ENCODE assay signal across 10 cellular contexts in genomic region chr9:93059960-93060591, GRCh38. TPM values are rescaled to one million over a fixed set of nuclear protein-coding genes. Genes with fewer than 3 reads are reported as not detected.
DNase-seq lines count a peak whose midpoint lies in the region; ATAC-seq and TF ChIP-seq lines count a peak whose summit lies in the region.
"Had no signal": no experiment of that assay in that cellular context is flagged by ENCODE, and none has a peak within 500 bp of the region (broad histone marks: within the 10 kb centered on the region; RNA-seq: fewer than 3 reads in every experiment).

No MANE protein-coding gene starts in this region.

- no peak overlapping the region for H2AFZ ChIP-seq in MM.1S (ENCODE audit: low read length)

- DNase-seq in GM12864 (ENCODE audit: low read depth) = no peak
- DNase-seq in MM.1S = no peak
- no peak for DNase-seq in spleen
- no peak for DNase-seq in head of caudate nucleus
- no peak for DNase-seq in KBM-7
- DNase-seq: foreskin melanocyte, NCI-H2171 had no signal

- H3K27me3 ChIP-seq in MM.1S (replicated peaks; ENCODE audit: insufficient read depth, low read length) (no peaks in the 10 kb centered on the region), spleen (replicated peaks in 1 of 7) (no peaks in the 10 kb centered on the region)
- H3K27me3 ChIP-seq: left lung had no signal

- ATAC-seq in HG03280 (IDR thresholded peaks at IDR 0.05; ENCODE audit: unreplicated experiment) = no peak

- no peaks in the 10 kb centered on the region for H3K36me3 Mint-ChIP-seq in dendritic cell treated with granulocyte-macrophage colony-stimulating factor and Interleukin-4, amounts not matched to agents 40 ng/mL and 50 ng/mL, for 4 days (ENCODE audit: low read depth)

- in situ Hi-C loops in KBM-7 (cut with MboI; ENCODE audit: low pct_unique_long_range_greater_than_20kb, low sequenced_read_pairs) = no loop called here

- H3K9ac ChIP-seq in MM.1S (ENCODE audit: low read length) = no peak overlapping the region; the same call in 1 of the 2 replicates

- peak overlapping the region; percentile 89 for H3K4me2 ChIP-seq in MM.1S (ENCODE audit: low read depth, low read length)

- no peaks in the 10 kb centered on the region for H3K36me3 ChIP-seq in MM.1S (replicated peaks; ENCODE audit: insufficient read depth, low read length)
- H3K36me3 ChIP-seq in spleen = peaks cover 0 to 12% (median 0%) of the 10 kb centered on the region in 6 donors
- H3K36me3 ChIP-seq: left lung had no signal

- peaks cover 50% of the 10 kb centered on the region for H3K4me1 ChIP-seq in MM.1S (ENCODE audit: low read length)
- H3K4me1 ChIP-seq in spleen = peaks cover 49 to 96% (median 74%) of the 10 kb centered on the region in 6 donors

- no peak for TF ChIP-seq POLR2A in spleen (IDR thresholded peaks at IDR 0.05)

- H3K79me2 ChIP-seq in MM.1S (ENCODE audit: low read length) = peaks cover 37% of the 10 kb centered on the region

- no peak overlapping the region for H3K4me3 Mint-ChIP-seq in dendritic cell treated with granulocyte-macrophage colony-stimulating factor and Interleukin-4, amounts not matched to agents 40 ng/mL and 50 ng/mL, for 4 days

- 59 to 86% (median 67%) methylated on average over 1 to 2 of the region's 2 CpGs for WGBS in spleen, 5 donors

- no peaks in the 10 kb centered on the region for H3K9me3 Mint-ChIP-seq in dendritic cell treated with granulocyte-macrophage colony-stimulating factor and Interleukin-4, amounts not matched to agents 40 ng/mL and 50 ng/mL, for 4 days

- H3K27ac ChIP-seq in MM.1S (ENCODE audit: low read length) = no peak overlapping the region
- peak overlapping the region; percentile 85 to 98 (median 93) for H3K27ac ChIP-seq in spleen

- no peaks in the 10 kb centered on the region for H4K20me1 ChIP-seq in MM.1S (ENCODE audit: insufficient read depth, low read length)

- peaks cover 20% of the 10 kb centered on the region for H3K27me3 Mint-ChIP-seq in dendritic cell treated with granulocyte-macrophage colony-stimulating factor and Interleukin-4, amounts not matched to agents 40 ng/mL and 50 ng/mL, for 4 days

- H3K4me1 Mint-ChIP-seq in dendritic cell treated with granulocyte-macrophage colony-stimulating factor and Interleukin-4, amounts not matched to agents 40 ng/mL and 50 ng/mL, for 4 days (ENCODE audit: low read depth) = peaks cover 66% of the 10 kb centered on the region

- H3K4me3 ChIP-seq in GM12864 (ENCODE audit: low read depth, low read length) (peak overlapping the region; percentile 68), MM.1S (ENCODE audit: low read length) (no peak overlapping the region), spleen (peak overlapping the region in 7 of 8 donors; percentile 59 to 88 (median 61))

- peak overlapping the region; percentile 65 for H3K27ac Mint-ChIP-seq in dendritic cell treated with granulocyte-macrophage colony-stimulating factor and Interleukin-4, amounts not matched to agents 40 ng/mL and 50 ng/mL, for 4 days

- no peaks in the 10 kb centered on the region for H3K9me3 ChIP-seq in MM.1S (replicated peaks; ENCODE audit: insufficient read depth, low read length)
- no peaks in the 10 kb centered on the region for H3K9me3 ChIP-seq in spleen
- H3K9me3 ChIP-seq: left lung had no signal

- no peak for TF ChIP-seq CTCF in GM12864 (IDR thresholded peaks at IDR 0.05; ENCODE audit: low read depth, low read length, missing control alignments)
- no peak for TF ChIP-seq CTCF in MM.1S (IDR thresholded peaks at IDR 0.05; ENCODE audit: low read length)
- TF ChIP-seq CTCF in spleen (IDR thresholded peaks at IDR 0.05 in 8 of 11, conservative IDR thresholded peaks at IDR 0.05 in 3 of 11) = no peak

- intact Hi-C loops in dendritic cell treated with granulocyte-macrophage colony-stimulating factor and Interleukin-4, amounts not matched to agents 40 ng/mL and 50 ng/mL, for 4 days (cut with micrococcal nuclease) = loop anchor here (5.0 kb wide), 1 partner anchor 37 kb away; the partner anchor contains the start of gene CARD19
- intact Hi-C loops in spleen (cut with DNase I; ENCODE audit: low total_unique reads) (loop anchor here (10.0 kb wide), 1 partner anchor 55 kb away; no protein-coding TSS in a partner anchor), head of caudate nucleus (cut with DNase I) (no loop called here)

- H3F3A ChIP-seq in MM.1S (ENCODE audit: insufficient read depth, low read length) = peaks cover 38% of the 10 kb centered on the region

- H3K9me2 ChIP-seq in MM.1S (replicated peaks; ENCODE audit: insufficient read depth, low read length) = no peaks in the 10 kb centered on the region

RNA-seq across cellular contexts. Expression of gene SUSD3, which starts 1.6 kb away (rescaled TPM):
- total RNA-seq in spleen = 10 to 100 TPM; 27.6 to 54.8 (median 35.8) TPM
- polyA plus RNA-seq in spleen = 10 to 100 TPM; 50.4 to 68.8 (median 57.4) TPM

RNA-seq across cellular contexts. Expression of gene CARD19, which starts 35.9 kb away (rescaled TPM):
- 10 to 100 TPM; 32.8 to 78.8 (median 44.6) TPM for total RNA-seq in spleen
- polyA plus RNA-seq in spleen = 10 to 100 TPM; 21.7 to 38.9 (median 23.0) TPM
